In the genomic region with DNA sequence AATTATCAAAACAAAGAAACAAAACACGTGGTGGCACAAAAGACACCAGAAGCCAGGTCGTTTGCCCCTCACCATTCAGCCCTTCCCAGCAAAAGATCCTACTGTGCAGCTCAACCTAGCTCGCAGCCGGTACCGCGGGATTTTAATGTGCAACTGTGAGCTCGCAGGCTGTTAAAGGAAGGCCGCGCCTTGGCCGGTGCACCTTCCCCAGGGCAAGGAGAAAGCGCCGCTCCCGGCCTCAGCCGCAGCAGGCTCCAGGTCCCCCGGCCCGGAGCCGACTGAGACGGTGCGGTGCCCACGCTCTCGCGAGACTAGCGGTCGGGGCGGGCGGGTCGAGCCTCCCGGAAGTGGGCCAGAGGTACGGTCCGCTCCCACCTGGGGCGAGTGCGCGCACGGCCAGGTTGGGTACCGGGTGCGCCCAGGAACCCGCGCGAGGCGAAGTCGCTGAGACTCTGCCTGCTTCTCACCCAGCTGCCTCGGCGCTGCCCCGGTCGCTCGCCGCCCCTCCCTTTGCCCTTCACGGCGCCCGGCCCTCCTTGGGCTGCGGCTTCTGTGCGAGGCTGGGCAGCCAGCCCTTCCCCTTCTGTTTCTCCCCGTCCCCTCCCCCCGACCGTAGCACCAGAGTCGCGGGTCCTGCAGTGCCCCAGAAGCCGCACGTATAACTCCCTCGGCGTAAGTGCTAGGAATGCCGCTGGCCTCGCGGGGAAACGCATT, we compare ENCODE assay signal across 8 cellular contexts. TPM values are rescaled to one million over a fixed set of nuclear protein-coding genes. Genes with fewer than 3 reads are reported as not detected.
DNase-seq lines count a peak whose midpoint lies in the region; ATAC-seq and TF ChIP-seq lines count a peak whose summit lies in the region.

Gene AGL, plus strand, starts transcription at position 618 of the 714 bp plus-strand sequence. CDS start 682 bp downstream, outside the sequence.

- no peaks in the 10 kb centered on the region for H4K20me1 ChIP-seq in OCI-LY1 (ENCODE audit: insufficient read depth, low read length)

- BruUV-seq in Caco-2 (replicated peaks; lab: Mats Ljungman, UMichigan), result no TSS peak

- peak; percentile 76 for TF ChIP-seq POLR2A in erythroblast (IDR thresholded peaks at IDR 0.05; ENCODE audit: low read length)

- H3K27ac Mint-ChIP-seq in Caco-2 (ENCODE audit: unreplicated experiment), result peak within 1 kb of the TSS; percentile 93

- DNase-seq in Caco-2 (peak; percentile 92), HT1080 (ENCODE audit: low read depth) (peak; percentile 73), activated T-cell treated with anti-CD3 and anti-CD28 coated beads for 4 hours (peak; percentile 79), erythroblast (lab: John Stamatoyannopoulos, UW) (peak; percentile 85 to 90)
- peak; percentile 65 to 68 for DNase-seq in stimulated activated CD8-positive, alpha-beta memory T cell treated with anti-CD3 and anti-CD28 coated beads, Interleukin-7, amount 100 ng/mL, for 1 hour (ENCODE audit: low read depth in 2 of 2)

- CTCF ChIA-PET in Caco-2 (lab: Charles Lee), result no interaction called here

- no peaks in the 10 kb centered on the region for H3K27me3 Mint-ChIP-seq in Caco-2 (ENCODE audit: insufficient read depth, unreplicated experiment)

- peak within 1 kb of the TSS; percentile 71 for H2AFZ ChIP-seq in OCI-LY1 (ENCODE audit: low read length)

- POLR2A ChIA-PET in Caco-2 (lab: Charles Lee), result interaction anchor here (0.6 kb wide), 1 partner anchor 83 kb away, joined by 3 read pairs; the partner anchor contains the start of gene FRRS1

- H3K4me1 Mint-ChIP-seq in Caco-2 (ENCODE audit: low read depth, unreplicated experiment), result peaks cover 24% of the 10 kb centered on the region

- peaks cover 36% of the 10 kb centered on the region for H3K36me3 Mint-ChIP-seq in Caco-2 (ENCODE audit: insufficient read depth, unreplicated experiment)

- intact Hi-C loops in Caco-2 (cut with micrococcal nuclease; ENCODE audit: unreplicated experiment), result loop anchor here (1.0 to 5.0 kb wide), 3 partner anchors 14 to 187 kb away; a partner anchor contains a TSS

- H3K9me3 Mint-ChIP-seq in Caco-2 (ENCODE audit: unreplicated experiment), result no peaks in the 10 kb centered on the region

- H3K4me1 ChIP-seq in Caco-2 (0 out of 2 replicates have a peak, but pooled peaks cover 4% of the 10 kb centered on the region), OCI-LY1 (ENCODE audit: insufficient read depth, low read length, severe bottlenecking) (peaks cover 32% of the 10 kb centered on the region), mucosa of stomach (ENCODE audit: control insufficient read depth, insufficient read depth, low read length) (no peaks in the 10 kb centered on the region)

- no peaks in the 10 kb centered on the region for H3K36me3 ChIP-seq in Caco-2 (ENCODE audit: control insufficient read depth, insufficient read depth, low read length)
- H3K36me3 ChIP-seq in OCI-LY1 (ENCODE audit: insufficient read depth, low read length), result peaks cover 8% of the 10 kb centered on the region
- no peaks in the 10 kb centered on the region for H3K36me3 ChIP-seq in mucosa of stomach (ENCODE audit: control insufficient read depth, insufficient read depth, low read length)

- no peaks in the 10 kb centered on the region for H3F3A ChIP-seq in OCI-LY1 (ENCODE audit: insufficient read depth, low read length)

- H3K79me2 ChIP-seq in OCI-LY1 (ENCODE audit: insufficient read depth, low read length), result 0 out of 2 replicates have a peak, but pooled peaks cover 13% of the 10 kb centered on the region

- peak within 1 kb of the TSS; percentile 72 for H3K27ac ChIP-seq in OCI-LY1 (ENCODE audit: low read depth, low read length, poor library complexity, severe bottlenecking)

- H3K27me3 ChIP-seq in Caco-2 (replicated peaks; ENCODE audit: control insufficient read depth, insufficient read depth, low read length) (no peaks in the 10 kb centered on the region), OCI-LY1 (ENCODE audit: insufficient read depth, low read length) (no peaks in the 10 kb centered on the region), mucosa of stomach (ENCODE audit: control insufficient read depth, insufficient read depth, low read length) (no peaks in the 10 kb centered on the region)

- peak within 1 kb of the TSS; percentile 95 for H3K4me3 Mint-ChIP-seq in Caco-2 (ENCODE audit: unreplicated experiment)

- peak; percentile 98 for ATAC-seq in GM21360 (IDR thresholded peaks at IDR 0.05; ENCODE audit: unreplicated experiment)

- H3K9me3 ChIP-seq in Caco-2 (no peaks in the 10 kb centered on the region), OCI-LY1 (ENCODE audit: low read length) (no peaks in the 10 kb centered on the region), mucosa of stomach (ENCODE audit: control insufficient read depth, low read length) (no peaks in the 10 kb centered on the region)

- H3K4me3 ChIP-seq in Caco-2 (ENCODE audit: low read depth, low read length), result peak within 1 kb of the TSS; percentile 83
- peak within 1 kb of the TSS; percentile 77 for H3K4me3 ChIP-seq in OCI-LY1 (ENCODE audit: low read depth, low read length, poor library complexity, severe bottlenecking)
- peak within 1 kb of the TSS; percentile 97 for H3K4me3 ChIP-seq in mucosa of stomach (ENCODE audit: low read length)

- TF ChIP-seq CTCF in Caco-2 (IDR thresholded peaks at IDR 0.05; ENCODE audit: insufficient read depth in 1 of 2, low read depth in 1 of 2, low read length in 1 of 2, severe bottlenecking in 1 of 2, unreplicated experiment in 1 of 2), result no peak
- TF ChIP-seq CTCF in OCI-LY1 (IDR thresholded peaks at IDR 0.05; ENCODE audit: low read length), result no peak

- H3K4me2 ChIP-seq in OCI-LY1 (ENCODE audit: low read length), result peak within 1 kb of the TSS; percentile 84

- peak within 1 kb of the TSS; percentile 78 for H3K9ac ChIP-seq in OCI-LY1 (ENCODE audit: low read length)
- peak within 1 kb of the TSS; percentile 91 for H3K9ac ChIP-seq in mucosa of stomach (ENCODE audit: low read length)

- no peaks in the 10 kb centered on the region for H3K9me2 ChIP-seq in OCI-LY1 (ENCODE audit: low read depth, low read length)

RNA-seq across cellular contexts. Expression of gene AGL, which starts in this region (rescaled TPM):
- 23.6 and 24.2 TPM in 2 replicates for total RNA-seq in Caco-2 (2022)
- 3.8 and 5.3 TPM in 2 replicates for total RNA-seq in HT1080 (2014; rRNA removed; shearing (Covaris generic))
- polyA plus RNA-seq in HT1080 (2015; cell fraction: cytosol; rRNA removed), result 2.8 and 4.4 TPM in 2 replicates
- polyA plus RNA-seq in HT1080 (2015; cell fraction: nucleus; rRNA removed), result 14.7 and 15.0 TPM in 2 replicates

Comparison
In these comparisons a context has a peak if more than half of its experiments do, and no peak if none do; other contexts are left out.
1. Peak in every context shown above with its lines: DNase-seq, ATAC-seq, H3K4me3 ChIP-seq and H3K27ac ChIP-seq.